In the genomic region with DNA sequence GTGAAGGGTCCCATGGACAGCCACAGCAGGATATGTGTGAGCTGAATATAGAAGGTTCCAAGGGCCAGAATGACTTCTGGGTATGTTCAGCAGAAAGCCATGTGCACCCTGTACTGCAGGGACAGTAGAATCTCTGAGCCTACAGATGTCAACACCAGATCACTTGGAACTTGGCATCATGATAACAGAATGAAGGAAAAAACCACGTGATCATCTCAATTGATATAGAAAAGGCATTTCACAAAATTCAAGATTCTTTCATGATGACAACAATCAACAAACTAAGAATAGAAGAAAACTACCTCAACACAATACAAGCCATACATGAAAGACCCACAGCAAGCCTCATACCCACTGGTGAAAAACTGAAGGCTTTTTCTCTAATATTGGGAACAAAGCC, we compare ENCODE assay signal across 8 cellular contexts. TPM values are rescaled to one million over a fixed set of nuclear protein-coding genes. Genes with fewer than 3 reads are reported as not detected.
"Had no signal": no experiment of that assay in that cellular context is flagged by ENCODE, and none has a peak within 500 bp of the region (broad histone marks: within the 10 kb centered on the region; RNA-seq: fewer than 3 reads in every experiment).

No MANE protein-coding gene starts in this region.

- DNase-seq: H9, HCEC 1CT had no signal

- H3K4me2 ChIP-seq: GM23338 had no signal

- H2AFZ ChIP-seq: GM23338 had no signal

- H3K4me3 ChIP-seq: GM23338 had no signal

- H3K4me3 Mint-ChIP-seq: GM23338, H9, IgD-negative memory B cell had no signal

- FAIRE-seq: H1, H54, HTR-8/SVneo had no signal

- H3K4me1 Mint-ChIP-seq: GM23338, H9, IgD-negative memory B cell had no signal

- H3K27ac Mint-ChIP-seq: GM23338, H9, IgD-negative memory B cell had no signal

- ATAC-seq: GM23338 had no signal

RNA-seq across cellular contexts. Expression of gene KRTAP12-2, which starts 0.9 kb away (rescaled TPM):
- total RNA-seq: GM23338, H1, H9, HT-29 had no signal
- polyA plus RNA-seq: GM23338, IgD-negative memory B cell had no signal

RNA-seq across cellular contexts. Expression of gene KRTAP12-3, which starts 9.9 kb away (rescaled TPM):
- total RNA-seq: GM23338, H1, H9, HT-29 had no signal
- polyA plus RNA-seq: GM23338, H1, IgD-negative memory B cell had no signal

RNA-seq across cellular contexts. Expression of gene KRTAP12-4, which starts 13.2 kb away (rescaled TPM):
- total RNA-seq: GM23338, H1, H9, HT-29 had no signal
- polyA plus RNA-seq: GM23338, H1, IgD-negative memory B cell had no signal

RNA-seq across cellular contexts. Expression of gene KRTAP12-1, which starts 14.4 kb away (rescaled TPM):
- total RNA-seq: GM23338, H9, HT-29 had no signal
- polyA plus RNA-seq: GM23338, IgD-negative memory B cell had no signal

RNA-seq across cellular contexts. Expression of gene KRTAP10-11, which starts 21.4 kb away (rescaled TPM):
- total RNA-seq: GM23338, H1, H9, HT-29 had no signal
- polyA plus RNA-seq: GM23338, H1, IgD-negative memory B cell had no signal
